Comparison of ENCODE assay signal across 21 cellular contexts in genomic region chr4:77026322-77026704, GRCh38. TPM values are rescaled to one million over a fixed set of nuclear protein-coding genes. Genes with fewer than 3 reads are reported as not detected.
DNase-seq lines count a peak whose midpoint lies in the region; ATAC-seq, FAIRE-seq and TF ChIP-seq lines count a peak whose summit lies in the region.
"Had no signal": no experiment of that assay in that cellular context is flagged by ENCODE, and none has a peak within 500 bp of the region (broad histone marks: within the 10 kb centered on the region; RNA-seq: fewer than 3 reads in every experiment).

No MANE protein-coding gene starts in this region.

- FAIRE-seq in endothelial cell of umbilical vein (lab: Jason Lieb, UNC) = peak; percentile 53

- peaks cover 13 to 35% of the 10 kb centered on the region in 2 donors for H3K4me1 Mint-ChIP-seq in natural killer cell treated with Interleukin-12 subunit alpha and Interleukin-12 subunit beta and Interleukin-15 and Interleukin-18, amount 100 ng/mL, for 72 hours (ENCODE audit: low read depth in 2 of 2)
- peaks cover 2 to 3% of the 10 kb centered on the region in 2 donors for H3K4me1 Mint-ChIP-seq in natural killer cell

- 96 to 97% methylated on average over 4 of the region's 4 CpGs for WGBS in body of pancreas, 2 donors

- no peak for ATAC-seq in natural killer cell treated with Interleukin-12 subunit alpha and Interleukin-12 subunit beta and Interleukin-15 and Interleukin-18, amount 100 ng/mL, for 72 hours
- ATAC-seq in natural killer cell (no peak), GM21367 (IDR thresholded peaks at IDR 0.05; ENCODE audit: unreplicated experiment) (no peak), body of pancreas (no peak)
- ATAC-seq: foreskin keratinocyte, left lung, right cardiac atrium had no signal

- no peaks in the 10 kb centered on the region for H3K9me1 ChIP-seq in endothelial cell of umbilical vein (replicated peaks; ENCODE audit: control insufficient read depth, extremely low read depth, insufficient read depth, low read length)

- H3K4me1 ChIP-seq in KMS-11 (ENCODE audit: low read depth, poor library complexity, severe bottlenecking) (peaks cover 49% of the 10 kb centered on the region), endothelial cell of umbilical vein (ENCODE audit: control insufficient read depth, extremely low read depth, insufficient read depth, low read length) (peaks cover 10% of the 10 kb centered on the region), body of pancreas (peaks cover 5% of the 10 kb centered on the region)
- H3K4me1 ChIP-seq: foreskin keratinocyte, parathyroid adenoma had no signal

- no peaks in the 10 kb centered on the region for H3K27me3 Mint-ChIP-seq in natural killer cell treated with Interleukin-12 subunit alpha and Interleukin-12 subunit beta and Interleukin-15 and Interleukin-18, amount 100 ng/mL, for 72 hours
- H3K27me3 Mint-ChIP-seq in natural killer cell (ENCODE audit: low read depth in 2 of 2) = no peaks in the 10 kb centered on the region

- no peak for DNase-seq in natural killer cell treated with Interleukin-12 subunit alpha and Interleukin-12 subunit beta and Interleukin-15 and Interleukin-18, amount 100 ng/mL, for 72 hours (ENCODE audit: low spot score)
- no peak for DNase-seq in natural killer cell
- DNase-seq in endothelial cell of umbilical vein (ENCODE audit: low read depth, low spot score) = no peak
- no peak for DNase-seq in NCI-H1105 (lab: John Stamatoyannopoulos, UW)
- no peak for DNase-seq in body of pancreas
- DNase-seq: activated CD4-positive, alpha-beta T cell treated with anti-CD3 and anti-CD28 coated beads for 4 hours; effector CD4-positive, alpha-beta T cell; foreskin keratinocyte; left lung; NCI-H2081; NCI-H226; NCI-H748 treated with DMSO at 0.1 percent for 48 hours; right cardiac atrium; stimulated activated CD4-positive, alpha-beta T cell treated with anti-CD3 and anti-CD28 coated beads, Interleukin-4, amount 100 ng/mL, for 4 hours; stomach had no signal

- H3K9ac ChIP-seq in KMS-11 (no peak overlapping the region), endothelial cell of umbilical vein (replicated peaks; ENCODE audit: extremely low read depth, insufficient read depth, low read length) (no peak overlapping the region)
- H3K9ac ChIP-seq: parathyroid adenoma had no signal

- H3K9me3 Mint-ChIP-seq in natural killer cell treated with Interleukin-12 subunit alpha and Interleukin-12 subunit beta and Interleukin-15 and Interleukin-18, amount 100 ng/mL, for 72 hours = no peaks in the 10 kb centered on the region
- H3K9me3 Mint-ChIP-seq in natural killer cell = no peaks in the 10 kb centered on the region
- H3K9me3 Mint-ChIP-seq: CD14-positive monocyte, nephron had no signal

- H3K27ac Mint-ChIP-seq in natural killer cell treated with Interleukin-12 subunit alpha and Interleukin-12 subunit beta and Interleukin-15 and Interleukin-18, amount 100 ng/mL, for 72 hours = peak overlapping the region in 1 of 2 donors; percentile 38
- no peak overlapping the region for H3K27ac Mint-ChIP-seq in natural killer cell

- peak overlapping the region; percentile 51 for H3K4me3 Mint-ChIP-seq in natural killer cell treated with Interleukin-12 subunit alpha and Interleukin-12 subunit beta and Interleukin-15 and Interleukin-18, amount 100 ng/mL, for 72 hours
- no peak overlapping the region for H3K4me3 Mint-ChIP-seq in natural killer cell
- H3K4me3 Mint-ChIP-seq: CD14-positive monocyte, nephron had no signal

- H4K20me1 ChIP-seq in KMS-11 (ENCODE audit: insufficient read depth) (no peaks in the 10 kb centered on the region), endothelial cell of umbilical vein (replicated peaks; ENCODE audit: control insufficient read depth, extremely low read depth, insufficient read depth, low read length) (no peaks in the 10 kb centered on the region)

- dilution Hi-C loops in endothelial cell of umbilical vein (cut with MboI; ENCODE audit: extremely low pct_ligation_motif_present, low sequenced_read_pairs) = no loop called here

- TF ChIP-seq POLR2A in endothelial cell of umbilical vein (IDR thresholded peaks at IDR 0.05; ENCODE audit: low read depth, low read length) = no peak
- TF ChIP-seq POLR2A in body of pancreas (IDR thresholded peaks at IDR 0.05) = no peak

- H3K9me3 ChIP-seq in endothelial cell of umbilical vein (replicated peaks; ENCODE audit: control insufficient read depth, insufficient read depth, low read length) (no peaks in the 10 kb centered on the region), body of pancreas (no peaks in the 10 kb centered on the region)
- H3K9me3 ChIP-seq: left lung, stomach, tibial nerve had no signal

- peaks cover 21% of the 10 kb centered on the region for H3K36me3 Mint-ChIP-seq in natural killer cell treated with Interleukin-12 subunit alpha and Interleukin-12 subunit beta and Interleukin-15 and Interleukin-18, amount 100 ng/mL, for 72 hours
- no peaks in the 10 kb centered on the region for H3K36me3 Mint-ChIP-seq in natural killer cell

- H3K36me3 ChIP-seq in KMS-11 (ENCODE audit: insufficient read depth) = peaks cover 2% of the 10 kb centered on the region; the same call in 1 of the 2 replicates
- peaks cover 10 to 33% of the 10 kb centered on the region in 2 experiments for H3K36me3 ChIP-seq in endothelial cell of umbilical vein (ENCODE audit: control insufficient read depth in 2 of 2, extremely low read depth in 1 of 2, insufficient read depth in 2 of 2, low read length in 2 of 2)
- H3K36me3 ChIP-seq in body of pancreas (replicated peaks in 1 of 2; ENCODE audit: insufficient read depth in 1 of 2, low read depth in 2 of 2) = no peaks in the 10 kb centered on the region

- no TSS peak for BruUV-seq in endothelial cell of umbilical vein (replicated peaks; lab: Mats Ljungman, UMichigan)

- POLR2A ChIA-PET in endothelial cell of umbilical vein (lab: Charles Lee) = no interaction called here

- H3K27me3 ChIP-seq in KMS-11 (ENCODE audit: insufficient read depth, low read depth) (no peaks in the 10 kb centered on the region), endothelial cell of umbilical vein (ENCODE audit: control insufficient read depth in 2 of 2, insufficient read depth in 2 of 2, low read length in 2 of 2) (no peaks in the 10 kb centered on the region), body of pancreas (no peaks in the 10 kb centered on the region)
- H3K27me3 ChIP-seq: foreskin keratinocyte, left lung, stomach, tibial nerve had no signal

- H3K27ac ChIP-seq in KMS-11 (peak overlapping the region; percentile 59), endothelial cell of umbilical vein (ENCODE audit: insufficient read depth, low read depth, low read length) (no peak overlapping the region), body of pancreas (no peak overlapping the region)
- H3K27ac ChIP-seq: foreskin keratinocyte, left lung, parathyroid adenoma, stomach, tibial nerve had no signal

- CTCF ChIA-PET in endothelial cell of umbilical vein (lab: Charles Lee) = no interaction called here

- H3K4me2 ChIP-seq in KMS-11 (peak overlapping the region; percentile 49; the same call in 1 of the 2 replicates), endothelial cell of umbilical vein (ENCODE audit: insufficient read depth, low read length) (no peak overlapping the region)

- no peak overlapping the region for H3K4me3 ChIP-seq in KMS-11 (IDR thresholded peaks at IDR 0.05; ENCODE audit: insufficient read depth, low read depth, low read length)
- no peak overlapping the region for H3K4me3 ChIP-seq in endothelial cell of umbilical vein (replicated peaks in 1 of 3; ENCODE audit: insufficient read depth in 1 of 3, low read depth in 1 of 3, low read length in 3 of 3)
- no peak overlapping the region for H3K4me3 ChIP-seq in body of pancreas
- H3K4me3 ChIP-seq: left lung, stomach, tibial nerve had no signal

- no peak overlapping the region for H2AFZ ChIP-seq in KMS-11 (ENCODE audit: low read depth)
- H2AFZ ChIP-seq in endothelial cell of umbilical vein (ENCODE audit: low read depth, low read length) = no peak overlapping the region
- H2AFZ ChIP-seq: parathyroid adenoma had no signal

- intact Hi-C loops in natural killer cell (cut with micrococcal nuclease) = no loop called here
- intact Hi-C loops in endothelial cell of umbilical vein (cut with micrococcal nuclease) = no loop called here
- intact Hi-C loops in body of pancreas (cut with DNase I) = no loop called here

- H3K79me2 ChIP-seq in KMS-11 (ENCODE audit: insufficient read depth, low read depth) (no peaks in the 10 kb centered on the region), endothelial cell of umbilical vein (ENCODE audit: control insufficient read depth, insufficient read depth, low read length) (no peaks in the 10 kb centered on the region)
- H3K79me2 ChIP-seq: parathyroid adenoma had no signal

- TF ChIP-seq CTCF in natural killer cell (IDR thresholded peaks at IDR 0.05) = no peak
- TF ChIP-seq CTCF in KMS-11 (conservative IDR thresholded peaks at IDR 0.05; ENCODE audit: low read depth, low read length) = no peak
- no peak for TF ChIP-seq CTCF in endothelial cell of umbilical vein (IDR thresholded peaks at IDR 0.05; ENCODE audit: extremely low read depth in 1 of 2, insufficient read depth in 1 of 2, low read depth in 1 of 2, low read length in 2 of 2)
- no peak for TF ChIP-seq CTCF in body of pancreas (IDR thresholded peaks at IDR 0.05)

TF ChIP-seq in endothelial cell of umbilical vein, 7 proteins besides CTCF, POLR2A, EP300 and RAD21 (continues in another document):
- no peak for TF ChIP-seq POLR2AphosphoS5 (IDR thresholded peaks at IDR 0.05; ENCODE audit: insufficient read depth, low read depth, low read length)
- no peak for TF ChIP-seq MYC (IDR thresholded peaks at IDR 0.05; ENCODE audit: low read depth, low read length)
- TF ChIP-seq GATA2 (IDR thresholded peaks at IDR 0.05; ENCODE audit: insufficient read depth, insufficient read length, low read depth, low read length) = no peak
- TF ChIP-seq EZH2 (IDR thresholded peaks at IDR 0.05; ENCODE audit: borderline replicate concordance, low read depth, low read length, severe bottlenecking) = no peak
- TF ChIP-seq, protein P1, sequence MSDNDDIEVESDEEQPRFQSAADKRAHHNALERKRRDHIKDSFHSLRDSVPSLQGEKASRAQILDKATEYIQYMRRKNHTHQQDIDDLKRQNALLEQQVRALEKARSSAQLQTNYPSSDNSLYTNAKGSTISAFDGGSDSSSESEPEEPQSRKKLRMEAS (IDR thresholded peaks at IDR 0.05; ENCODE audit: insufficient read depth, insufficient read length) = no peak

RNA-seq across cellular contexts. Expression of gene CCNI, which starts 49.5 kb away (rescaled TPM):
- 100 to 1,000 TPM; 152 to 164 TPM for total RNA-seq in natural killer cell treated with Interleukin-12 subunit alpha and Interleukin-12 subunit beta and Interleukin-15 and Interleukin-18, amount 100 ng/mL, for 72 hours
- 100 to 1,000 TPM; 243 to 266 (median 259) TPM for total RNA-seq in natural killer cell
- total RNA-seq in endothelial cell of umbilical vein = 212 and 227 TPM in 2 replicates
- polyA plus RNA-seq in endothelial cell of umbilical vein = 83.6 and 88.6 TPM in 2 replicates
- polyA plus RNA-seq in endothelial cell of umbilical vein (2011; cell fraction: cytosol; rRNA removed) = 118 and 144 TPM in 2 replicates
- polyA plus RNA-seq in endothelial cell of umbilical vein (2011; cell fraction: nucleus; rRNA removed) = 44.6 and 62.4 TPM in 2 replicates
- polyA plus RNA-seq in endothelial cell of umbilical vein (2012) = 144 and 185 TPM in 2 replicates
- polyA minus RNA-seq in endothelial cell of umbilical vein = 228 and 308 TPM in 2 replicates
- 115 TPM for polyA minus RNA-seq in endothelial cell of umbilical vein (2011; cell fraction: cytosol; rRNA and poly(A)+ RNA removed)
- 70.5 and 72.0 TPM in 2 replicates for polyA minus RNA-seq in endothelial cell of umbilical vein (2011; cell fraction: nucleus; rRNA and poly(A)+ RNA removed)
- 100 to 1,000 TPM in 1 of 2 donors, 10 to 100 TPM in 1; 92.6 to 185 TPM for total RNA-seq in body of pancreas
